8 cellular contexts compared by ENCODE assay signal in genomic region chr16:3431779-3432219, GRCh38.
DNase-seq lines count a peak whose midpoint lies in the region; ATAC-seq, FAIRE-seq and TF ChIP-seq lines count a peak whose summit lies in the region.

No MANE protein-coding gene starts in this region.

- ATAC-seq in stimulated activated naive CD8-positive, alpha-beta T cell treated with anti-CD3 and anti-CD28 coated beads, Interleukin-15, Interleukin-2, amounts not matched to agents 100 U/mL and 50 U/mL, for 24 hours = peak; percentile 76
- no peak for ATAC-seq in HG03565 (IDR thresholded peaks at IDR 0.05; ENCODE audit: unreplicated experiment)

- no peaks in the 10 kb centered on the region for H3K9me2 ChIP-seq in OCI-LY1 (ENCODE audit: low read depth, low read length)

- POLR2A ChIA-PET in AG04449 (lab: Yijun Ruan, JAX) = interaction anchor here (1.7 kb wide), 1 partner anchor 12 kb away, joined by 3 read pairs; the partner anchor contains the start of genes NAA60 and ZNF597

- H3K4me3 ChIP-seq in AG04449 (ENCODE audit: low read depth, low read length) (peak overlapping the region; percentile 35), OCI-LY1 (ENCODE audit: low read depth, low read length, poor library complexity, severe bottlenecking) (peak overlapping the region; percentile 19)

- DNase-seq in AG04449 (ENCODE audit: low read depth, low spot score) (no peak), medulla oblongata (ENCODE audit: extremely low spot score) (peak; percentile 6), NCI-H1048 (lab: John Stamatoyannopoulos, UW) (no peak), RCC 7860 (ENCODE audit: low spot score) (no peak)
- DNase-seq in activated naive CD8-positive, alpha-beta T cell treated with anti-CD3 and anti-CD28 coated beads, Interleukin-2, amount 50 U/mL, for 16 hours (ENCODE audit: low read depth, low spot score) = peak; percentile 27
- DNase-seq in stimulated activated naive CD8-positive, alpha-beta T cell treated with anti-CD3 and anti-CD28 coated beads, Interleukin-15, Interleukin-2, amounts not matched to agents 100 U/mL and 50 U/mL, for 24 hours = peak; percentile 64

- FAIRE-seq in RCC 7860 (lab: Jason Lieb, UNC) = no peak

- H3K36me3 ChIP-seq in OCI-LY1 (ENCODE audit: insufficient read depth, low read length) = peaks cover 22% of the 10 kb centered on the region

- TF ChIP-seq CTCF in AG04449 (IDR thresholded peaks at IDR 0.05; ENCODE audit: insufficient read depth, low read length, missing control alignments) = no peak
- TF ChIP-seq CTCF in OCI-LY1 (IDR thresholded peaks at IDR 0.05; ENCODE audit: low read length) = no peak

- H3K9me3 ChIP-seq in OCI-LY1 (ENCODE audit: low read length) = peaks cover 9% of the 10 kb centered on the region; the same call in 1 of the 2 replicates

- no peaks in the 10 kb centered on the region for H3K27me3 ChIP-seq in OCI-LY1 (ENCODE audit: insufficient read depth, low read length)

- H3K27ac ChIP-seq in OCI-LY1 (ENCODE audit: low read depth, low read length, poor library complexity, severe bottlenecking) = no peak overlapping the region

- no peaks in the 10 kb centered on the region for H4K20me1 ChIP-seq in OCI-LY1 (ENCODE audit: insufficient read depth, low read length)

- no peak overlapping the region for H3K9ac ChIP-seq in OCI-LY1 (ENCODE audit: low read length)

- CTCF ChIA-PET in AG04449 (lab: Yijun Ruan, JAX) = no interaction called here

- H2AFZ ChIP-seq in OCI-LY1 (ENCODE audit: low read length) = no peak overlapping the region

- H3F3A ChIP-seq in OCI-LY1 (ENCODE audit: insufficient read depth, low read length) = no peaks in the 10 kb centered on the region

- H3K4me1 ChIP-seq in OCI-LY1 (ENCODE audit: insufficient read depth, low read length, severe bottlenecking) = no peaks in the 10 kb centered on the region

- no peak overlapping the region; the same call in 1 of the 2 replicates for H3K4me2 ChIP-seq in OCI-LY1 (ENCODE audit: low read length)

- H3K79me2 ChIP-seq in OCI-LY1 (ENCODE audit: insufficient read depth, low read length) = no peaks in the 10 kb centered on the region

Comparison
In these comparisons a context has a peak if more than half of its experiments do, and no peak if none do; other contexts are left out.
1. DNase-seq: peak in activated naive CD8-positive, alpha-beta T cell treated with anti-CD3 and anti-CD28 coated beads, Interleukin-2, amount 50 U/mL, for 16 hours (single experiment), medulla oblongata (single experiment) and stimulated activated naive CD8-positive, alpha-beta T cell treated with anti-CD3 and anti-CD28 coated beads, Interleukin-15, Interleukin-2, amounts not matched to agents 100 U/mL and 50 U/mL, for 24 hours (single experiment); none in AG04449 (single experiment), NCI-H1048 (single experiment) and RCC 7860 (single experiment).